In genomic region chr11:56380120-56380519, GRCh38 we compare ENCODE assay signal across 28 cellular contexts. TPM values are rescaled to one million over a fixed set of nuclear protein-coding genes. Genes with fewer than 3 reads are reported as not detected.
DNase-seq lines count a peak whose midpoint lies in the region; ATAC-seq, FAIRE-seq and TF ChIP-seq lines count a peak whose summit lies in the region.
"Had no signal": no experiment of that assay in that cellular context is flagged by ENCODE, and none has a peak within 500 bp of the region (broad histone marks: within the 10 kb centered on the region; RNA-seq: fewer than 3 reads in every experiment).

No MANE protein-coding gene starts in this region.

- POLR2A ChIA-PET in IMR-90 (lab: Charles Lee; ENCODE audit: unreplicated experiment) (no interaction called here), K562 (lab: Yijun Ruan, JAX) (no interaction called here)

- H2BK5ac ChIP-seq in IMR-90 (ENCODE audit: low read depth, low read length, poor library complexity, severe bottlenecking): no peak overlapping the region

- H3K36me3 ChIP-seq in IMR-90 (ENCODE audit: control insufficient read depth, insufficient read depth, low read length) (no peaks in the 10 kb centered on the region), K562 (ENCODE audit: control insufficient read depth, insufficient read depth, low read length) (no peaks in the 10 kb centered on the region)
- H3K36me3 ChIP-seq: BE2C, BLaER1 had no signal

- H3K27me3 ChIP-seq in IMR-90 (ENCODE audit: control insufficient read depth, insufficient read depth, low read length) (no peaks in the 10 kb centered on the region), K562 (ENCODE audit: control insufficient read depth in 2 of 2, insufficient read depth in 2 of 2, low read length in 2 of 2) (no peaks in the 10 kb centered on the region)
- H3K27me3 ChIP-seq: BE2C, BLaER1 had no signal

- no peak overlapping the region for H4K8ac ChIP-seq in IMR-90 (ENCODE audit: low read depth in 2 of 2, low read length in 2 of 2)

- no TSS peak for BruUV-seq in IMR-90 (replicated peaks; lab: Mats Ljungman, UMichigan)
- BruUV-seq in K562 (replicated peaks; lab: Mats Ljungman, UMichigan): no TSS peak

- no peaks in the 10 kb centered on the region for H3K79me2 ChIP-seq in K562 (ENCODE audit: control insufficient read depth, insufficient read depth, low read length)

- H4K20me1 ChIP-seq in IMR-90 (ENCODE audit: insufficient read depth, low read length) (no peaks in the 10 kb centered on the region), K562 (replicated peaks; ENCODE audit: control insufficient read depth, insufficient read depth, low read length) (no peaks in the 10 kb centered on the region)
- H4K20me1 ChIP-seq: BLaER1 had no signal

- H3K9me1 ChIP-seq in IMR-90 (ENCODE audit: insufficient read depth, low read length) (no peaks in the 10 kb centered on the region), K562 (ENCODE audit: control insufficient read depth, insufficient read depth, low read length) (no peaks in the 10 kb centered on the region)

- dilution Hi-C loops in IMR-90 (cut with HindIII; ENCODE audit: low sequenced_read_pairs, unreplicated experiment): no loop called here

- TF ChIP-seq CTCF in IMR-90 (conservative IDR thresholded peaks at IDR 0.05; ENCODE audit: low read depth, low read length): no peak
- TF ChIP-seq CTCF in K562 (IDR thresholded peaks at IDR 0.05 in 2 of 3, conservative IDR thresholded peaks at IDR 0.05 in 1 of 3; ENCODE audit: insufficient read depth in 2 of 3, low read depth in 1 of 3, low read length in 3 of 3): no peak

- H3K4me2 ChIP-seq in IMR-90 (ENCODE audit: low read depth, low read length): no peak overlapping the region
- no peak overlapping the region for H3K4me2 ChIP-seq in K562 (ENCODE audit: insufficient read depth, low read length)
- H3K4me2 ChIP-seq: BLaER1 had no signal

- no peak overlapping the region for H4K91ac ChIP-seq in IMR-90 (ENCODE audit: insufficient read depth, low read depth, low read length)

- H3K9ac ChIP-seq in IMR-90 (ENCODE audit: low read depth, low read length): no peak overlapping the region
- H3K9ac ChIP-seq in K562 (ENCODE audit: insufficient read depth in 1 of 2, low read depth in 2 of 2, low read length in 2 of 2): no peak overlapping the region
- H3K9ac ChIP-seq: BLaER1 had no signal

- H2BK15ac ChIP-seq in IMR-90 (ENCODE audit: low read depth, low read length): no peak overlapping the region

- no peak overlapping the region for H4K5ac ChIP-seq in IMR-90 (ENCODE audit: low read depth, low read length)

- no peak overlapping the region for H2AK9ac ChIP-seq in IMR-90 (replicated peaks; ENCODE audit: low read depth, low read length, poor library complexity)

- intact Hi-C loops in IMR-90 (cut with micrococcal nuclease): no loop called here
- intact Hi-C loops in K562 (cut with micrococcal nuclease): no loop called here

- WGBS in IMR-90 (ENCODE audit: extremely low coverage in 2 of 2, insufficient read length in 1 of 2), 2 experiments: no CpG with 5 or more reads among the region's 2 CpGs
- 0% methylated on average over 2 of the region's 2 CpGs for WGBS in K562 (ENCODE audit: insufficient coverage, low coverage, missing lambda C conversion rate)

- TF ChIP-seq RAD21 in IMR-90 (IDR thresholded peaks at IDR 0.05; ENCODE audit: low read length): no peak
- TF ChIP-seq RAD21 in K562 (CRISPR knock-in tag; conservative IDR thresholded peaks at IDR 0.05 in 1 of 2, IDR thresholded peaks at IDR 0.05 in 1 of 2): no peak

- H2BK20ac ChIP-seq in IMR-90 (ENCODE audit: low read depth, low read length): no peak overlapping the region

- H3K4me3 ChIP-seq in IMR-90 (ENCODE audit: insufficient read depth, low read depth, low read length) (no peak overlapping the region), K562 (no peak overlapping the region)
- H3K4me3 ChIP-seq: BLaER1, GM12878 had no signal

- CTCF ChIA-PET in IMR-90 (lab: Yijun Ruan, JAX) (no interaction called here), K562 (lab: Yijun Ruan, JAX; ENCODE audit: low intra/inter-chr PET ratio) (no interaction called here)

- H3K79me1 ChIP-seq in IMR-90 (ENCODE audit: low read depth in 1 of 2, low read length in 2 of 2): no peaks in the 10 kb centered on the region

- H2AFZ ChIP-seq in IMR-90 (replicated peaks; ENCODE audit: low read length, poor library complexity) (no peak overlapping the region), K562 (ENCODE audit: low read depth, low read length) (no peak overlapping the region)

- no peak for TF ChIP-seq EP300 in K562 (IDR thresholded peaks at IDR 0.05; ENCODE audit: low read length)

- H3K4ac ChIP-seq in IMR-90 (ENCODE audit: low read depth, low read length): no peak overlapping the region

- no peak for FAIRE-seq in K562 (lab: Jason Lieb, UNC)
- FAIRE-seq: GM12878, GM12892, GM18507 had no signal

- no peak overlapping the region for H3K56ac ChIP-seq in IMR-90 (ENCODE audit: extremely low read depth, insufficient read depth, low read length)

- no peak overlapping the region for H3K23ac ChIP-seq in IMR-90 (ENCODE audit: low read depth, low read length)

- TF ChIP-seq POLR2A in IMR-90 (IDR thresholded peaks at IDR 0.05; ENCODE audit: low read depth, low read length) (no peak), K562 (conservative IDR thresholded peaks at IDR 0.05) (no peak)

- H3K18ac ChIP-seq in IMR-90 (ENCODE audit: low read depth, low read length): no peak overlapping the region

- no peak overlapping the region for H3K27ac ChIP-seq in IMR-90 (ENCODE audit: insufficient read depth, low read length)
- no peak overlapping the region for H3K27ac ChIP-seq in K562 (ENCODE audit: extremely low read depth, low read depth, low read length)
- H3K27ac ChIP-seq: BLaER1 had no signal

- no peak overlapping the region for H2BK120ac ChIP-seq in IMR-90 (ENCODE audit: low read depth, low read length)

- DNase-seq in IMR-90 (no peak), K562 (ENCODE audit: extremely low read depth in 1 of 4, low spot score in 3 of 4) (no peak)
- DNase-seq in stimulated activated CD4-positive, alpha-beta T cell treated with anti-CD3 and anti-CD28 coated beads, Interleukin-12 subunit alpha, Interleukin-12 subunit beta, amount 100 ng/mL, for 4 hours: no peak
- DNase-seq: 8988T; ACHN; BE2C; C1 segment of cervical spinal cord; CD4-positive, alpha-beta memory T cell; CD4-positive, CD25-positive, alpha-beta regulatory T cell; CD8-positive, alpha-beta memory T cell; COR-L47; DMS 273 treated with DMSO at 0.1 percent for 48 hours; DMS153; DMS53; DMS79; DND-41; EL; GDM1 had no signal

- ATAC-seq in IMR-90 (ENCODE audit: low read depth): no peak
- ATAC-seq in K562: no peak
- no peak for ATAC-seq in GM19397 (IDR thresholded peaks at IDR 0.05; ENCODE audit: unreplicated experiment)
- ATAC-seq: GM12878 had no signal

- H3K9me3 ChIP-seq in IMR-90 (ENCODE audit: control insufficient read depth, insufficient read depth, low read length) (peaks cover 3% of the 10 kb centered on the region), K562 (replicated peaks; ENCODE audit: control insufficient read depth, insufficient read depth, low read depth, low read length) (0 out of 2 replicates have a peak, but pooled peaks cover 3% of the 10 kb centered on the region)
- H3K9me3 ChIP-seq: BE2C, BLaER1 had no signal

- in situ Hi-C loops in IMR-90 (cut with MboI; ENCODE audit: low sequenced_read_pairs): no loop called here
- in situ Hi-C loops in K562 (cut with MboI): no loop called here

- H2AK5ac ChIP-seq in IMR-90 (ENCODE audit: low read depth, low read length): no peak overlapping the region

- H3K4me1 ChIP-seq in IMR-90 (ENCODE audit: control insufficient read depth, insufficient read depth, low read length): no peaks in the 10 kb centered on the region
- no peaks in the 10 kb centered on the region for H3K4me1 ChIP-seq in K562 (replicated peaks in 1 of 2; ENCODE audit: control insufficient read depth in 2 of 2, insufficient read depth in 2 of 2, low read length in 2 of 2)
- H3K4me1 ChIP-seq: BE2C, BLaER1 had no signal

- H3K14ac ChIP-seq in IMR-90 (replicated peaks; ENCODE audit: low read depth, low read length): no peak overlapping the region

RNA-seq across cellular contexts. Expression of gene OR8U1, which starts 4.7 kb away (rescaled TPM):
- not detected in 2 replicates for total RNA-seq in IMR-90 (2012; rRNA removed)
- polyA plus RNA-seq in IMR-90 (2012; rRNA removed): not detected in 2 replicates
- polyA plus RNA-seq in IMR-90 (2012; cell fraction: cytosol; rRNA removed): not detected in 2 replicates
- not detected in 2 replicates for polyA plus RNA-seq in IMR-90 (2012; cell fraction: nucleus; rRNA removed; ENCODE audit: low replicate concordance)
- not detected in 2 replicates for total RNA-seq in K562 (2011; cell fraction: chromatin; rRNA removed; ENCODE audit: low replicate concordance)
- total RNA-seq in K562 (2011; cell fraction: nucleolus; rRNA removed): not detected in 2 replicates
- total RNA-seq in K562 (2011; cell fraction: nucleoplasm; rRNA removed): not detected in 2 replicates
- not detected in 2 replicates for total RNA-seq in K562 (2014; rRNA removed)
- not detected in 2 replicates for total RNA-seq in K562 (2014; rRNA removed; fragmentation: Illumina TruSeq; extraction: Trizol)
- total RNA-seq in K562 (2015; rRNA removed; fragmentation: Illumina TruSeq; extraction: Trizol): not detected in 2 replicates
- total RNA-seq in K562 (2021): not detected in 2 replicates
- not detected in 2 replicates for polyA plus RNA-seq in K562 (2011; rRNA removed)
- not detected in 2 replicates for polyA plus RNA-seq in K562 (2011; cell fraction: cytosol; rRNA removed)
- not detected in 2 replicates for polyA plus RNA-seq in K562 (2011; cell fraction: nucleus; rRNA removed)
- not detected in 2 replicates for polyA plus RNA-seq in K562 (2012)
- polyA plus RNA-seq in K562 (2014; fragmentation: Illumina TruSeq; extraction: Trizol): not detected in 2 replicates
- polyA plus RNA-seq in K562 (2014; fragmentation: Nextera tagmentation; extraction: Ambion mirVana): not detected
- not detected in 2 replicates for polyA plus RNA-seq in K562 (2014; rRNA removed)
- not detected in 2 replicates for polyA minus RNA-seq in K562 (2011; rRNA and poly(A)+ RNA removed)
- polyA minus RNA-seq in K562 (2011; cell fraction: cytosol; rRNA and poly(A)+ RNA removed): not detected in 2 replicates
- polyA minus RNA-seq in K562 (2011; cell fraction: nucleus; rRNA and poly(A)+ RNA removed): not detected in 2 replicates
- total RNA-seq: A673; CD4-positive, alpha-beta memory T cell; CD4-positive, CD25-positive, alpha-beta regulatory T cell; CD8-positive, alpha-beta memory T cell; Daoy; G401; GM12878 had no signal
- polyA plus RNA-seq: AG04450; CD14-positive monocyte; CD4-positive, alpha-beta memory T cell; CD4-positive, CD25-positive, alpha-beta regulatory T cell; CD8-positive, alpha-beta memory T cell; GM12878 had no signal

RNA-seq across cellular contexts. Expression of gene OR8J1, which starts 26.0 kb away (rescaled TPM):
- not detected in 2 replicates for total RNA-seq in IMR-90 (2012; rRNA removed)
- polyA plus RNA-seq in IMR-90 (2012; rRNA removed): not detected in 2 replicates
- not detected in 2 replicates for polyA plus RNA-seq in IMR-90 (2012; cell fraction: cytosol; rRNA removed)
- polyA plus RNA-seq in IMR-90 (2012; cell fraction: nucleus; rRNA removed; ENCODE audit: low replicate concordance): not detected in 2 replicates
- total RNA-seq in K562 (2011; cell fraction: chromatin; rRNA removed; ENCODE audit: low replicate concordance): not detected in 2 replicates
- total RNA-seq in K562 (2011; cell fraction: nucleolus; rRNA removed): not detected in 2 replicates
- total RNA-seq in K562 (2011; cell fraction: nucleoplasm; rRNA removed): not detected in 2 replicates
- total RNA-seq in K562 (2014; rRNA removed): not detected in 2 replicates
- total RNA-seq in K562 (2014; rRNA removed; fragmentation: Illumina TruSeq; extraction: Trizol): not detected in 2 replicates
- total RNA-seq in K562 (2015; rRNA removed; fragmentation: Illumina TruSeq; extraction: Trizol): not detected in 2 replicates
- not detected in 2 replicates for total RNA-seq in K562 (2021)
- not detected in 2 replicates for polyA plus RNA-seq in K562 (2011; rRNA removed)
- polyA plus RNA-seq in K562 (2011; cell fraction: cytosol; rRNA removed): not detected in 2 replicates
- polyA plus RNA-seq in K562 (2011; cell fraction: nucleus; rRNA removed): not detected in 2 replicates
- polyA plus RNA-seq in K562 (2012): not detected in 2 replicates
- polyA plus RNA-seq in K562 (2014; fragmentation: Illumina TruSeq; extraction: Trizol): not detected in 2 replicates
- polyA plus RNA-seq in K562 (2014; fragmentation: Nextera tagmentation; extraction: Ambion mirVana): not detected
- polyA plus RNA-seq in K562 (2014; rRNA removed): not detected in 2 replicates
- not detected in 2 replicates for polyA minus RNA-seq in K562 (2011; rRNA and poly(A)+ RNA removed)
- not detected in 2 replicates for polyA minus RNA-seq in K562 (2011; cell fraction: cytosol; rRNA and poly(A)+ RNA removed)
- not detected in 2 replicates for polyA minus RNA-seq in K562 (2011; cell fraction: nucleus; rRNA and poly(A)+ RNA removed)
- total RNA-seq: A673; CD4-positive, alpha-beta memory T cell; CD4-positive, CD25-positive, alpha-beta regulatory T cell; CD8-positive, alpha-beta memory T cell; Daoy; G401; GM12878 had no signal
- polyA plus RNA-seq: AG04450; CD14-positive monocyte; CD4-positive, alpha-beta memory T cell; CD4-positive, CD25-positive, alpha-beta regulatory T cell; CD8-positive, alpha-beta memory T cell; GM12878 had no signal

RNA-seq across cellular contexts. Expression of gene OR5AL1, which starts 32.4 kb away (rescaled TPM):
- total RNA-seq in IMR-90 (2012; rRNA removed) (not detected in 2 replicates), K562 (2014; rRNA removed) (not detected in 2 replicates), K562 (2014; rRNA removed; fragmentation: Illumina TruSeq; extraction: Trizol) (not detected in 2 replicates), K562 (2015; rRNA removed; fragmentation: Illumina TruSeq; extraction: Trizol) (not detected in 2 replicates), K562 (2021) (not detected in 2 replicates)
- polyA plus RNA-seq in IMR-90 (2012; rRNA removed) (not detected in 2 replicates), K562 (2011; rRNA removed) (not detected in 2 replicates), K562 (2014; fragmentation: Illumina TruSeq; extraction: Trizol) (not detected in 2 replicates), K562 (2014; fragmentation: Nextera tagmentation; extraction: Ambion mirVana) (not detected), K562 (2014; rRNA removed) (not detected in 2 replicates)
- polyA plus RNA-seq in IMR-90 (2012; cell fraction: cytosol; rRNA removed): not detected in 2 replicates
- not detected in 2 replicates for polyA plus RNA-seq in IMR-90 (2012; cell fraction: nucleus; rRNA removed; ENCODE audit: low replicate concordance)
- total RNA-seq in K562 (2011; cell fraction: chromatin; rRNA removed; ENCODE audit: low replicate concordance): not detected in 2 replicates
- not detected in 2 replicates for total RNA-seq in K562 (2011; cell fraction: nucleolus; rRNA removed)
- total RNA-seq in K562 (2011; cell fraction: nucleoplasm; rRNA removed): not detected in 2 replicates
- polyA plus RNA-seq in K562 (2011; cell fraction: cytosol; rRNA removed): not detected in 2 replicates
- polyA plus RNA-seq in K562 (2011; cell fraction: nucleus; rRNA removed): not detected in 2 replicates
- not detected in 2 replicates for polyA plus RNA-seq in K562 (2012)
- polyA minus RNA-seq in K562 (2011; rRNA and poly(A)+ RNA removed): not detected in 2 replicates
- not detected in 2 replicates for polyA minus RNA-seq in K562 (2011; cell fraction: cytosol; rRNA and poly(A)+ RNA removed)
- not detected in 2 replicates for polyA minus RNA-seq in K562 (2011; cell fraction: nucleus; rRNA and poly(A)+ RNA removed)
- total RNA-seq: A673; CD4-positive, alpha-beta memory T cell; CD4-positive, CD25-positive, alpha-beta regulatory T cell; CD8-positive, alpha-beta memory T cell; Daoy; G401; GM12878 had no signal
- polyA plus RNA-seq: AG04450; CD14-positive monocyte; CD4-positive, alpha-beta memory T cell; CD4-positive, CD25-positive, alpha-beta regulatory T cell; CD8-positive, alpha-beta memory T cell; GM12878 had no signal

RNA-seq across cellular contexts. Expression of gene OR8K1, which starts 34.3 kb away (rescaled TPM):
- total RNA-seq in IMR-90 (2012; rRNA removed) (not detected in 2 replicates), K562 (2014; rRNA removed) (not detected in 2 replicates), K562 (2014; rRNA removed; fragmentation: Illumina TruSeq; extraction: Trizol) (not detected in 2 replicates), K562 (2015; rRNA removed; fragmentation: Illumina TruSeq; extraction: Trizol) (not detected in 2 replicates), K562 (2021) (not detected in 2 replicates)
- polyA plus RNA-seq in IMR-90 (2012; rRNA removed) (not detected in 2 replicates), K562 (2011; rRNA removed) (not detected in 2 replicates), K562 (2014; fragmentation: Illumina TruSeq; extraction: Trizol) (not detected in 2 replicates), K562 (2014; fragmentation: Nextera tagmentation; extraction: Ambion mirVana) (not detected), K562 (2014; rRNA removed) (not detected in 2 replicates)
- polyA plus RNA-seq in IMR-90 (2012; cell fraction: cytosol; rRNA removed): not detected in 2 replicates
- not detected in 2 replicates for polyA plus RNA-seq in IMR-90 (2012; cell fraction: nucleus; rRNA removed; ENCODE audit: low replicate concordance)
- not detected in 2 replicates for total RNA-seq in K562 (2011; cell fraction: chromatin; rRNA removed; ENCODE audit: low replicate concordance)
- not detected in 2 replicates for total RNA-seq in K562 (2011; cell fraction: nucleolus; rRNA removed)
- total RNA-seq in K562 (2011; cell fraction: nucleoplasm; rRNA removed): not detected in 2 replicates
- polyA plus RNA-seq in K562 (2011; cell fraction: cytosol; rRNA removed): not detected in 2 replicates
- not detected in 2 replicates for polyA plus RNA-seq in K562 (2011; cell fraction: nucleus; rRNA removed)
- polyA plus RNA-seq in K562 (2012): not detected in 2 replicates
- not detected in 2 replicates for polyA minus RNA-seq in K562 (2011; rRNA and poly(A)+ RNA removed)
- polyA minus RNA-seq in K562 (2011; cell fraction: cytosol; rRNA and poly(A)+ RNA removed): not detected in 2 replicates
- polyA minus RNA-seq in K562 (2011; cell fraction: nucleus; rRNA and poly(A)+ RNA removed): not detected in 2 replicates
- total RNA-seq: A673; CD4-positive, alpha-beta memory T cell; CD4-positive, CD25-positive, alpha-beta regulatory T cell; CD8-positive, alpha-beta memory T cell; Daoy; G401; GM12878 had no signal
- polyA plus RNA-seq: AG04450; CD14-positive monocyte; CD4-positive, alpha-beta memory T cell; CD4-positive, CD25-positive, alpha-beta regulatory T cell; CD8-positive, alpha-beta memory T cell; GM12878 had no signal
